Comparison of ENCODE assay signal across 11 cellular contexts in genomic region chr10:99682752-99683151, GRCh38. TPM values are rescaled to one million over a fixed set of nuclear protein-coding genes. Genes with fewer than 3 reads are reported as not detected.
A peak's percentile ranks its signal among the peaks of the same experiment; 100 is the strongest.
DNase-seq lines count a peak whose midpoint lies in the region; ATAC-seq, FAIRE-seq and TF ChIP-seq lines count a peak whose summit lies in the region.
"Had no signal": no experiment of that assay in that cellular context is flagged by ENCODE, and none has a peak within 500 bp of the region (broad histone marks: within the 10 kb centered on the region; RNA-seq: fewer than 3 reads in every experiment).

No MANE protein-coding gene starts in this region.

- no peaks in the 10 kb centered on the region for H3K27me3 Mint-ChIP-seq in memory B cell
- H3K27me3 Mint-ChIP-seq: brain had no signal

- H3K9me3 ChIP-seq in mammary epithelial cell (replicated peaks; ENCODE audit: insufficient read depth, low read length) (no peaks in the 10 kb centered on the region), small intestine (ENCODE audit: control insufficient read depth, low read depth) (no peaks in the 10 kb centered on the region)

- dilution Hi-C loops in mammary epithelial cell (cut with HindIII; ENCODE audit: low sequenced_read_pairs): no loop called here

- H3K4me1 ChIP-seq in mammary epithelial cell (ENCODE audit: insufficient read depth, low read length): peaks cover 50% of the 10 kb centered on the region
- H3K4me1 ChIP-seq in small intestine (ENCODE audit: control insufficient read depth in 2 of 2, insufficient read depth in 1 of 2, low read depth in 1 of 2, low read length in 1 of 2): no peaks in the 10 kb centered on the region

- intact Hi-C loops in mammary epithelial cell (cut with micrococcal nuclease): loop anchor here (1.0 kb wide), 1 partner anchor 52 kb away; no protein-coding TSS in a partner anchor

- 100% methylated on average over 1 of the region's 1 CpG for WGBS in mammary epithelial cell (ENCODE audit: low coverage, missing lambda C conversion rate)
- 62 to 84% (median 63%) methylated on average over 1 of the region's 1 CpG for WGBS in small intestine, 3 donors

- no peaks in the 10 kb centered on the region for H3K27me3 ChIP-seq in GM06990 (replicated peaks; ENCODE audit: control insufficient read depth, insufficient read depth, low read length)
- H3K27me3 ChIP-seq in mammary epithelial cell (ENCODE audit: insufficient read depth, low read length): no peaks in the 10 kb centered on the region
- H3K27me3 ChIP-seq in small intestine (ENCODE audit: control insufficient read depth in 2 of 2, insufficient read depth in 2 of 2, low read length in 2 of 2): no peaks in the 10 kb centered on the region

- no peak overlapping the region for H2AFZ ChIP-seq in mammary epithelial cell (ENCODE audit: low read depth, low read length)

- ATAC-seq in memory B cell (ENCODE audit: low read depth): peak; percentile 54

- peak; percentile 24 for TF ChIP-seq CTCF in GM06990 (IDR thresholded peaks at IDR 0.05; ENCODE audit: insufficient read depth, low read length, poor library complexity, severe bottlenecking)
- TF ChIP-seq CTCF in mammary epithelial cell (conservative IDR thresholded peaks at IDR 0.05 in 1 of 2, IDR thresholded peaks at IDR 0.05 in 1 of 2; ENCODE audit: extremely low read depth in 1 of 2, insufficient read depth in 1 of 2, low read depth in 1 of 2, low read length in 2 of 2): peak; percentile 33 to 52
- TF ChIP-seq CTCF in GM10248 (IDR thresholded peaks at IDR 0.05; ENCODE audit: control extremely low read depth, extremely low read depth, low read depth, missing control alignments): no peak

- in situ Hi-C loops in KBM-7 (cut with MboI; ENCODE audit: low pct_unique_long_range_greater_than_20kb, low sequenced_read_pairs): no loop called here
- in situ Hi-C loops in mammary epithelial cell (cut with MboI; ENCODE audit: low sequenced_read_pairs in 2 of 2): no loop called here

- DNase-seq in GM06990 (ENCODE audit: extremely low read depth, insufficient read length) (no peak), KBM-7 (peak; percentile 24), mammary epithelial cell (peak; percentile 41), memory B cell (ENCODE audit: low spot score in 2 of 2) (no peak), GM10248 (ENCODE audit: extremely low spot score) (no peak), NCI-H526 (lab: John Stamatoyannopoulos, UW) (no peak), small intestine (no peak), NCI-H2171 treated with DMSO at 0.1 percent for 48 hours (lab: John Stamatoyannopoulos, UW) (no peak)
- DNase-seq: NCI-H1694, SHP77 treated with DMSO at 0.1 percent for 48 hours had no signal

- no peaks in the 10 kb centered on the region for H4K20me1 ChIP-seq in mammary epithelial cell (ENCODE audit: insufficient read depth, low read length)

- peaks cover 18% of the 10 kb centered on the region for H3K79me2 ChIP-seq in mammary epithelial cell (ENCODE audit: insufficient read depth, low read length)

- no peak overlapping the region for H3K27ac Mint-ChIP-seq in memory B cell
- H3K27ac Mint-ChIP-seq: brain had no signal

- POLR2A ChIA-PET in GM10248 (lab: Yijun Ruan, JAX): no interaction called here

- no peak overlapping the region for H3K4me3 ChIP-seq in GM06990 (replicated peaks; ENCODE audit: low read depth, low read length)
- H3K4me3 ChIP-seq in mammary epithelial cell (replicated peaks in 1 of 3; ENCODE audit: insufficient read depth in 1 of 3, low read depth in 2 of 3, low read length in 3 of 3): no peak overlapping the region
- no peak overlapping the region for H3K4me3 ChIP-seq in small intestine (ENCODE audit: low read depth in 1 of 2, low read length in 2 of 2)

- H3K4me1 Mint-ChIP-seq in memory B cell: peaks cover 9% of the 10 kb centered on the region
- H3K4me1 Mint-ChIP-seq: brain had no signal

- H3K9ac ChIP-seq in mammary epithelial cell (ENCODE audit: insufficient read depth, low read length): no peak overlapping the region

- FAIRE-seq in small intestine (lab: Jason Lieb, UNC): no peak

- H3K9me3 Mint-ChIP-seq in memory B cell: no peaks in the 10 kb centered on the region
- H3K9me3 Mint-ChIP-seq: brain had no signal

- no peak overlapping the region for H3K4me2 ChIP-seq in mammary epithelial cell (ENCODE audit: insufficient read depth, low read depth, low read length)

- no TSS peak for BruUV-seq in mammary epithelial cell (replicated peaks; lab: Mats Ljungman, UMichigan)

- H3K4me3 Mint-ChIP-seq in memory B cell: no peak overlapping the region
- H3K4me3 Mint-ChIP-seq: brain had no signal

- peaks cover 10% of the 10 kb centered on the region for H3K36me3 Mint-ChIP-seq in memory B cell

- H3K27ac ChIP-seq in mammary epithelial cell (ENCODE audit: insufficient read depth, low read depth, low read length) (no peak overlapping the region), small intestine (ENCODE audit: low read depth in 1 of 2, low read length in 1 of 2) (no peak overlapping the region)

- CTCF ChIA-PET in mammary epithelial cell (lab: Charles Lee; ENCODE audit: low non-redundant PET) (interaction anchor here (0.6 kb wide), 2 partner anchors 8 to 53 kb away, joined by 3 to 4 read pairs; no protein-coding TSS in a partner anchor), GM10248 (lab: Yijun Ruan, JAX) (no interaction called here)

- H3K36me3 ChIP-seq in GM06990 (ENCODE audit: control insufficient read depth, insufficient read depth, low read length) (peaks cover 8% of the 10 kb centered on the region), mammary epithelial cell (ENCODE audit: insufficient read depth, low read length) (peaks cover 26% of the 10 kb centered on the region), small intestine (ENCODE audit: control insufficient read depth in 2 of 2, insufficient read depth in 2 of 2, low read length in 2 of 2) (peaks cover 11 to 20% of the 10 kb centered on the region in 2 donors)

RNA-seq across cellular contexts. Expression of gene ENTPD7, which starts 23.4 kb away (rescaled TPM):
- 10 to 100 TPM; 23.2 to 47.2 TPM for total RNA-seq in mammary epithelial cell
- polyA plus RNA-seq in mammary epithelial cell (18.3 TPM), small intestine (1 to 10 TPM; 7.3 to 9.5 (median 9.2) TPM)
- polyA minus RNA-seq in mammary epithelial cell: 34.5 TPM

RNA-seq across cellular contexts. Expression of gene COX15, which starts 49.2 kb away (rescaled TPM):
- total RNA-seq in mammary epithelial cell: 10 to 100 TPM; 26.5 to 29.5 TPM
- polyA plus RNA-seq in mammary epithelial cell (19.0 TPM), small intestine (10 to 100 TPM; 10.3 to 24.7 (median 12.3) TPM)
- polyA minus RNA-seq in mammary epithelial cell: 24.4 TPM

RNA-seq across cellular contexts. Expression of gene CUTC, which starts 49.3 kb away (rescaled TPM):
- 10 to 100 TPM in 1 of 2 donors, 1 to 10 TPM in 1; 8.2 to 14.7 TPM for total RNA-seq in mammary epithelial cell
- polyA plus RNA-seq in mammary epithelial cell: 16.7 TPM
- polyA minus RNA-seq in mammary epithelial cell: 31.8 TPM
- polyA plus RNA-seq in small intestine: 10 to 100 TPM; 21.1 to 21.7 (median 21.5) TPM

Comparison
In these comparisons a context has a peak if more than half of its experiments do, and no peak if none do; other contexts are left out.
1. DNase-seq: peak in KBM-7 (single experiment) and mammary epithelial cell (single experiment); none in GM06990 (single experiment), memory B cell (0 of 2), GM10248 (single experiment), NCI-H526 (0 of 2), small intestine (single experiment) and NCI-H2171 treated with DMSO at 0.1 percent for 48 hours (single experiment).